ENCODE assay signal across 8 cellular contexts in the genomic region with DNA sequence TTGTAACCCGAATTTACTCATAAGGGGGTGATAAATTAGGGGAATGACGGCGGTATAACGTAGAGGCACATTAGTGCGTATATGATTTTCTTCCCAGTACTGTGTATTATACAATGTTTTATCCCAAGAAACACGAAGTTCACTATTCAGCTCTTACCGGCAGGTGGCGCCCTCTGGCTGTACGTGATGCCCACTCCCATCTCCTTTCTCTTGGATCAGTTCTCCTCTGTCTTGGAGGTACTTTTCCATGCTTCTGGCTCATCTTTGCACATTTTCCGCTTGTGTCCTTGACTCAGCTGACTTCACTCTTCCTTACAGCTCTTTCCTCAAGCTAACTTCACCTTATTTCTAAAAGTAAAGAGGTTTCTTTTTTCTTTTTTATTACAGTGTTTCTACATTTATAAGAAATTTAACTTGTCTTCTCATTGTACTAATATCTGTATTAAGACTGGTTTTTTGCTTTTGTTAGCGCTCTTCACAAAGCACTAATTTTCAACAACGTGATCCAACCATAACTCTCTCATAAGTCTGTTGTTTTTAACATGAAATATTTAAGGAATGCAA.
DNase-seq lines count a peak whose midpoint lies in the region; ATAC-seq and TF ChIP-seq lines count a peak whose summit lies in the region.

No MANE protein-coding gene starts in this region.

- no peak for ATAC-seq in GM21381 (IDR thresholded peaks at IDR 0.05; ENCODE audit: unreplicated experiment)

- TF ChIP-seq CTCF in AG10803 (conservative IDR thresholded peaks at IDR 0.05; ENCODE audit: low read length), result peak; percentile 93

- peak; percentile 67 for DNase-seq in AG10803 (ENCODE audit: low read depth)
- DNase-seq in GOT3 (lab: John Stamatoyannopoulos, UW), result peak; percentile 50
- DNase-seq in NCI-H2171 (lab: John Stamatoyannopoulos, UW), result peak; percentile 43
- peak; percentile 34 to 66 (median 52) for DNase-seq in activated CD4-positive, CD25-positive, alpha-beta regulatory T cell (lab: John Stamatoyannopoulos, UW)
- peak; percentile 57 for DNase-seq in central memory CD4-positive, alpha-beta T cell
- DNase-seq in kidney tubule cell (ENCODE audit: low spot score), result peak; percentile 78
- peak; percentile 56 for DNase-seq in stimulated activated CD4-positive, alpha-beta T cell treated with anti-CD3 and anti-CD28 coated beads, Interleukin-2, amount 100 ng/mL, for 4 hours (ENCODE audit: low read depth)

- H3K4me3 ChIP-seq in AG10803 (ENCODE audit: low read length), result no peak overlapping the region
